Comparison of ENCODE assay signal across 8 cellular contexts in genomic region chr10:113563306-113564088, GRCh38. TPM values are rescaled to one million over a fixed set of nuclear protein-coding genes. Genes with fewer than 3 reads are reported as not detected.
DNase-seq lines count a peak whose midpoint lies in the region; ATAC-seq and TF ChIP-seq lines count a peak whose summit lies in the region.

No MANE protein-coding gene starts in this region.

- TF ChIP-seq CTCF in BE2C (IDR thresholded peaks at IDR 0.05; ENCODE audit: low read depth, low read length) = peak; percentile 94

- H3K4me3 ChIP-seq in BE2C (ENCODE audit: low read depth, low read length) (peak overlapping the region; percentile 52), endocrine pancreas (ENCODE audit: control insufficient read depth, insufficient read depth, low read length) (peak overlapping the region; percentile 48)

- no peaks in the 10 kb centered on the region for H3K36me3 ChIP-seq in BE2C
- no peaks in the 10 kb centered on the region for H3K36me3 ChIP-seq in endocrine pancreas (ENCODE audit: control insufficient read depth, insufficient read depth, low read length)

- ATAC-seq in GM19025 (IDR thresholded peaks at IDR 0.05; ENCODE audit: low read depth, unreplicated experiment) (peak; percentile 96), HG03196 (IDR thresholded peaks at IDR 0.05; ENCODE audit: unreplicated experiment) (peak; percentile 96)

- peak overlapping the region; percentile 4 for H3K9ac ChIP-seq in endocrine pancreas (ENCODE audit: control insufficient read depth, insufficient read depth, low read length)

- peaks cover 5% of the 10 kb centered on the region; the same call in 1 of the 2 replicates for H3K9me3 ChIP-seq in BE2C
- H3K9me3 ChIP-seq in endocrine pancreas (ENCODE audit: control insufficient read depth, low read length) = no peaks in the 10 kb centered on the region

- DNase-seq in BE2C (peak; percentile 80), NCI-H82 (lab: John Stamatoyannopoulos, UW) (peak; percentile 80), midbrain (lab: John Stamatoyannopoulos, UW) (peak; percentile 72)
- peak; percentile 28 to 41 (median 34) for DNase-seq in activated CD8-positive, alpha-beta memory T cell treated with anti-CD3 and anti-CD28 coated beads for 48 hours (ENCODE audit: low read depth in 2 of 3, low spot score in 2 of 3)
- peak; percentile 8 to 14 for DNase-seq in stimulated activated CD8-positive, alpha-beta memory T cell treated with anti-CD3 and anti-CD28 coated beads, Interleukin-15, amount 100 ng/mL, for 4 hours (ENCODE audit: low read depth in 2 of 2)

- H3K27me3 ChIP-seq in BE2C (no peaks in the 10 kb centered on the region), endocrine pancreas (ENCODE audit: control insufficient read depth, insufficient read depth, low read length) (no peaks in the 10 kb centered on the region)

- no peaks in the 10 kb centered on the region; the same call in 1 of the 2 replicates for H3K4me1 ChIP-seq in BE2C
- H3K4me1 ChIP-seq in endocrine pancreas (ENCODE audit: control insufficient read depth, insufficient read depth, low read length) = no peaks in the 10 kb centered on the region

RNA-seq across cellular contexts. Expression of gene HABP2, which starts 10.6 kb away (rescaled TPM):
- 0.88 TPM for polyA plus RNA-seq in BE2C (2012; ENCODE audit: insufficient read depth, insufficient read length, low read depth)

Comparison
In these comparisons a context has a peak if more than half of its experiments do, and no peak if none do; other contexts are left out.
1. Peak in every context shown above with its lines: DNase-seq, ATAC-seq and H3K4me3 ChIP-seq.
2. DNase-seq: peak in every context shown above with its lines; median percentile 80 in BE2C; 80 in NCI-H82; 72 in midbrain; 34 in activated CD8-positive, alpha-beta memory T cell treated with anti-CD3 and anti-CD28 coated beads for 48 hours; 11 in stimulated activated CD8-positive, alpha-beta memory T cell treated with anti-CD3 and anti-CD28 coated beads, Interleukin-15, amount 100 ng/mL, for 4 hours.